ENCODE assay signal across 1 cellular context in genomic region chr21:43659136-43660000, GRCh38.
TF ChIP-seq lines count a peak whose summit lies in the region.

Gene HSF2BP, minus strand, starts transcription at chr21:43659488. Its CDS starts 1,392 bp downstream, at chr21:43658096.
Gene RRP1B, plus strand, starts transcription at chr21:43659560. Its CDS starts 105 bp downstream, at chr21:43659665.

TF ChIP-seq in WTC11, 78 proteins besides CTCF, POLR2A, EP300 and RAD21 (continued from another document and continues in another):
- TF ChIP-seq AFF4 (CRISPR knock-in tag; IDR thresholded peaks at IDR 0.05; ENCODE audit: borderline replicate concordance) (peak; percentile 64; the same call in 1 of the 2 replicates), AR (CRISPR knock-in tag; IDR thresholded peaks at IDR 0.05) (no peak), NFATC4 (CRISPR knock-in tag; IDR thresholded peaks at IDR 0.05) (no peak), ZNF121 (CRISPR knock-in tag; IDR thresholded peaks at IDR 0.05) (peak; percentile 55; the same call in 1 of the 2 replicates), CREM (CRISPR knock-in tag; IDR thresholded peaks at IDR 0.05) (peak; percentile 99), CDX4 (CRISPR knock-in tag; IDR thresholded peaks at IDR 0.05; ENCODE audit: borderline replicate concordance) (no peak), E2F4 (CRISPR knock-in tag; IDR thresholded peaks at IDR 0.05; ENCODE audit: borderline replicate concordance, low read depth) (peak; percentile 97), GABPB1 (CRISPR knock-in tag; IDR thresholded peaks at IDR 0.05) (peak; percentile 74; the same call in 1 of the 2 replicates), NFYB (CRISPR knock-in tag; conservative IDR thresholded peaks at IDR 0.05; ENCODE audit: low read depth) (peak; percentile 56), ATF1 (CRISPR knock-in tag; IDR thresholded peaks at IDR 0.05) (peak; percentile 97), TEAD4 (CRISPR knock-in tag; IDR thresholded peaks at IDR 0.05) (peak; percentile 84; the same call in 1 of the 2 replicates), PREB (CRISPR knock-in tag; IDR thresholded peaks at IDR 0.05; ENCODE audit: borderline replicate concordance) (peak; percentile 65; the same call in 1 of the 2 replicates), GRHL2 (CRISPR knock-in tag; IDR thresholded peaks at IDR 0.05; ENCODE audit: insufficient replicate concordance, severe bottlenecking) (no peak), ZNF532 (CRISPR knock-in tag; IDR thresholded peaks at IDR 0.05; ENCODE audit: borderline replicate concordance) (peak; percentile 93), SMAD4 (CRISPR knock-in tag; IDR thresholded peaks at IDR 0.05) (peak; percentile 50; the same call in 1 of the 2 replicates), TEAD1 (CRISPR knock-in tag; IDR thresholded peaks at IDR 0.05) (peak; percentile 97), ZNF425 (CRISPR knock-in tag; conservative IDR thresholded peaks at IDR 0.05) (no peak), PRRX2 (CRISPR knock-in tag; IDR thresholded peaks at IDR 0.05) (no peak), RELA (CRISPR knock-in tag; IDR thresholded peaks at IDR 0.05; ENCODE audit: borderline replicate concordance) (peak; percentile 90), CREB1 (CRISPR knock-in tag; IDR thresholded peaks at IDR 0.05) (peak; percentile 95), ERG (CRISPR knock-in tag; IDR thresholded peaks at IDR 0.05) (no peak), MYBL2 (CRISPR knock-in tag; IDR thresholded peaks at IDR 0.05) (peak; percentile 89), STAT6 (CRISPR knock-in tag; conservative IDR thresholded peaks at IDR 0.05; ENCODE audit: low read depth) (no peak), ZMAT4 (CRISPR knock-in tag; IDR thresholded peaks at IDR 0.05) (no peak), ZNF416 (CRISPR knock-in tag; IDR thresholded peaks at IDR 0.05) (peak; percentile 11; the same call in 1 of the 2 replicates), ETV6 (CRISPR knock-in tag; IDR thresholded peaks at IDR 0.05) (no peak; the same call in none of the 2 replicates), ZNF281 (CRISPR knock-in tag; IDR thresholded peaks at IDR 0.05) (peak; percentile 91; the same call in 1 of the 2 replicates)
